In genomic region chr16:68779891-68780290, GRCh38 we compare ENCODE assay signal across 20 cellular contexts. TPM values are rescaled to one million over a fixed set of nuclear protein-coding genes. Genes with fewer than 3 reads are reported as not detected.
DNase-seq lines count a peak whose midpoint lies in the region; ATAC-seq and FAIRE-seq lines count a peak whose summit lies in the region.
"Had no signal": no experiment of that assay in that cellular context is flagged by ENCODE, and none has a peak within 500 bp of the region (broad histone marks: within the 10 kb centered on the region; RNA-seq: fewer than 3 reads in every experiment).

No MANE protein-coding gene starts in this region.

- H3K4me3 Mint-ChIP-seq in activated CD4-positive, alpha-beta T cell treated with anti-CD3 and anti-CD28 coated beads, Interleukin-2, amount 10 ng/mL, durations not matched to agents 24 days and 14 days = no peak overlapping the region
- no peak overlapping the region for H3K4me3 Mint-ChIP-seq in T-cell
- H3K4me3 Mint-ChIP-seq: CD4-positive, alpha-beta memory T cell had no signal

- no peaks in the 10 kb centered on the region for H3K9me3 Mint-ChIP-seq in activated CD4-positive, alpha-beta T cell treated with anti-CD3 and anti-CD28 coated beads, Interleukin-2, amount 10 ng/mL, durations not matched to agents 24 days and 14 days
- no peaks in the 10 kb centered on the region for H3K9me3 Mint-ChIP-seq in T-cell
- H3K9me3 Mint-ChIP-seq: CD4-positive, alpha-beta memory T cell had no signal

- H2BK15ac ChIP-seq in neuronal stem cell (ENCODE audit: low read length) = no peak overlapping the region

- no peak overlapping the region for H3K27ac Mint-ChIP-seq in activated CD4-positive, alpha-beta T cell treated with anti-CD3 and anti-CD28 coated beads, Interleukin-2, amount 10 ng/mL, durations not matched to agents 24 days and 14 days
- H3K27ac Mint-ChIP-seq in T-cell = no peak overlapping the region

- H3K4me1 ChIP-seq in neuronal stem cell (ENCODE audit: control insufficient read depth in 2 of 2, insufficient read depth in 1 of 2, low read depth in 1 of 2, low read length in 2 of 2) = peaks cover 0 to 10% of the 10 kb centered on the region in 2 donors

- no peaks in the 10 kb centered on the region for H3K36me3 ChIP-seq in neuronal stem cell (replicated peaks in 1 of 2; ENCODE audit: control insufficient read depth in 2 of 2, insufficient read depth in 2 of 2, low read length in 2 of 2)

- no CpG with 5 or more reads among the region's 4 CpGs for WGBS in neuronal stem cell (ENCODE audit: extremely low coverage in 2 of 2, insufficient read length in 2 of 2, insufficient replicate concordance in 1 of 2), 2 donors

- H3K79me1 ChIP-seq in neuronal stem cell (ENCODE audit: low read depth, low read length) = no peaks in the 10 kb centered on the region

- CTCF ChIA-PET in T-cell (lab: Charles Lee) = no interaction called here

- no peak overlapping the region for H2AK5ac ChIP-seq in neuronal stem cell (ENCODE audit: low read depth, low read length)

- H3K23ac ChIP-seq in neuronal stem cell (ENCODE audit: low read depth, low read length, poor library complexity) = no peak overlapping the region

- H3K27ac ChIP-seq in epithelial cell of prostate = peak overlapping the region; percentile 76
- H3K27ac ChIP-seq in neuronal stem cell (replicated peaks; ENCODE audit: low read length) = no peak overlapping the region

- H3K27me3 ChIP-seq in neuronal stem cell (ENCODE audit: control insufficient read depth in 3 of 3, insufficient read depth in 3 of 3, low read depth in 1 of 3, low read length in 3 of 3) = peaks cover 0 to 37% (median 0%) of the 10 kb centered on the region in 3 experiments

- peak overlapping the region; percentile 1 for H3K18ac ChIP-seq in neuronal stem cell (ENCODE audit: low read length)

- H3K4ac ChIP-seq in neuronal stem cell (ENCODE audit: low read length) = no peak overlapping the region

- H4K8ac ChIP-seq in neuronal stem cell (ENCODE audit: low read depth, low read length) = no peak overlapping the region

- no peak overlapping the region for H2BK12ac ChIP-seq in neuronal stem cell (ENCODE audit: low read length)

- H3K27me3 Mint-ChIP-seq in activated CD4-positive, alpha-beta T cell treated with anti-CD3 and anti-CD28 coated beads, Interleukin-2, amount 10 ng/mL, durations not matched to agents 24 days and 14 days = peaks cover 19% of the 10 kb centered on the region
- H3K27me3 Mint-ChIP-seq in T-cell = no peaks in the 10 kb centered on the region

- no peak overlapping the region for H2AFZ ChIP-seq in neuronal stem cell (ENCODE audit: low read length)
- H2AFZ ChIP-seq: PC-9 had no signal

- no peak overlapping the region for H2BK5ac ChIP-seq in neuronal stem cell (ENCODE audit: low read length)

- no peaks in the 10 kb centered on the region for H3K36me3 Mint-ChIP-seq in activated CD4-positive, alpha-beta T cell treated with anti-CD3 and anti-CD28 coated beads, Interleukin-2, amount 10 ng/mL, durations not matched to agents 24 days and 14 days (ENCODE audit: low read depth)
- H3K36me3 Mint-ChIP-seq in T-cell = no peaks in the 10 kb centered on the region
- H3K36me3 Mint-ChIP-seq: CD4-positive, alpha-beta memory T cell had no signal

- H2BK120ac ChIP-seq in neuronal stem cell (ENCODE audit: low read depth, low read length) = no peak overlapping the region

- H3K4me3 ChIP-seq in neuronal stem cell (ENCODE audit: low read length in 2 of 2) = no peak overlapping the region
- H3K4me3 ChIP-seq: PC-9 had no signal

- intact Hi-C loops in activated CD4-positive, alpha-beta T cell treated with anti-CD3 and anti-CD28 coated beads, Interleukin-2, amount 10 ng/mL, durations not matched to agents 24 days and 14 days (cut with micrococcal nuclease) = no loop called here

- no peak overlapping the region for H3K14ac ChIP-seq in neuronal stem cell (ENCODE audit: low read length)

- no peak for ATAC-seq in T-cell (replicated peaks in 1 of 4)
- ATAC-seq: SK-N-SH treated with all-trans-retinoic acid at 6 μM for 48 hours had no signal

- H3K4me1 Mint-ChIP-seq in activated CD4-positive, alpha-beta T cell treated with anti-CD3 and anti-CD28 coated beads, Interleukin-2, amount 10 ng/mL, durations not matched to agents 24 days and 14 days = peaks cover 18% of the 10 kb centered on the region
- H3K4me1 Mint-ChIP-seq in T-cell = peaks cover 8 to 11% (median 10%) of the 10 kb centered on the region in 3 donors

- no peaks in the 10 kb centered on the region for H3K9me3 ChIP-seq in neuronal stem cell (replicated peaks in 1 of 2; ENCODE audit: control insufficient read depth in 2 of 2, insufficient read depth in 1 of 2, low read depth in 1 of 2, low read length in 2 of 2)

- H3K9ac ChIP-seq in neuronal stem cell (ENCODE audit: low read depth, low read length, poor library complexity) = no peak overlapping the region

- H3K4me2 ChIP-seq in neuronal stem cell (ENCODE audit: insufficient read depth, low read length, poor library complexity, severe bottlenecking) = no peak overlapping the region

- peak; percentile 20 for DNase-seq in COR-L47 (lab: John Stamatoyannopoulos, UW)
- DNase-seq in NCI-H345 treated with DMSO at 0.1 percent for 48 hours (lab: John Stamatoyannopoulos, UW; ENCODE audit: unreplicated experiment) = peak; percentile 10
- no peak for DNase-seq in epithelial cell of prostate (ENCODE audit: low read depth, low spot score)
- DNase-seq in neuronal stem cell (ENCODE audit: low spot score) = no peak
- no peak for DNase-seq in activated CD4-positive, alpha-beta T cell treated with anti-CD3 and anti-CD28 coated beads, Interleukin-2, amount 10 ng/mL, durations not matched to agents 24 days and 14 days
- no peak for DNase-seq in SHP77 treated with DMSO at 0.1 percent for 48 hours (lab: John Stamatoyannopoulos, UW)
- DNase-seq in T-cell = no peak
- DNase-seq in urothelium cell line (ENCODE audit: low spot score) = no peak
- DNase-seq: activated CD4-positive, alpha-beta T cell treated with anti-CD3 and anti-CD28 coated beads for 4 hours; CD4-positive, alpha-beta memory T cell; cerebellar nuclear complex; DND-41; GOT3; hippocampal formation; PC-9; retina; stimulated activated CD4-positive, alpha-beta T cell treated with anti-CD3 and anti-CD28 coated beads, Interleukin-15, amount 100 ng/mL, for 24 hours; stimulated activated naive CD4-positive, alpha-beta T cell had no signal

- FAIRE-seq in urothelium cell line (lab: Jason Lieb, UNC) = no peak
- FAIRE-seq: keratinocyte had no signal

- H4K91ac ChIP-seq in neuronal stem cell (ENCODE audit: low read depth, low read length, poor library complexity) = no peak overlapping the region

- POLR2A ChIA-PET in T-cell (lab: Charles Lee) = no interaction called here

RNA-seq across cellular contexts. Expression of gene CDH1, which starts 42.8 kb away (rescaled TPM):
- 0.13 TPM for polyA plus RNA-seq in neuronal stem cell (2013, experiment 1 of 2)
- polyA plus RNA-seq in neuronal stem cell (2013, experiment 2 of 2) = 0.06 TPM
- 1.4 and 1.5 TPM in 2 replicates for total RNA-seq in activated CD4-positive, alpha-beta T cell treated with anti-CD3 and anti-CD28 coated beads, Interleukin-2, amount 10 ng/mL, durations not matched to agents 24 days and 14 days
- 1 to 10 TPM in 3 of 5 donors, under 1 TPM in 2; 0.38 to 6.8 (median 1.4) TPM for total RNA-seq in T-cell

Comparison
In these comparisons a context has a peak if more than half of its experiments do, and no peak if none do; other contexts are left out.
1. DNase-seq: peak in COR-L47 (single experiment) and NCI-H345 treated with DMSO at 0.1 percent for 48 hours (single experiment); none in epithelial cell of prostate (single experiment), neuronal stem cell (single experiment), activated CD4-positive, alpha-beta T cell treated with anti-CD3 and anti-CD28 coated beads, Interleukin-2, amount 10 ng/mL, durations not matched to agents 24 days and 14 days (single experiment), SHP77 treated with DMSO at 0.1 percent for 48 hours (single experiment), T-cell (0 of 34) and urothelium cell line (single experiment).